Comparison of ENCODE assay signal across 8 cellular contexts in genomic region chr6:34055223-34055933, GRCh38.
DNase-seq lines count a peak whose midpoint lies in the region; ATAC-seq and TF ChIP-seq lines count a peak whose summit lies in the region.

No MANE protein-coding gene starts in this region.

- no peak overlapping the region for H3K27ac Mint-ChIP-seq in central memory CD8-positive, alpha-beta T cell (ENCODE audit: low read depth)

- ATAC-seq in central memory CD8-positive, alpha-beta T cell (replicated peaks; ENCODE audit: extremely low read depth, poor library complexity, severe bottlenecking) = peak; percentile 70
- ATAC-seq in left lobe of liver (peak; percentile 77), GM21529 (IDR thresholded peaks at IDR 0.05; ENCODE audit: unreplicated experiment) (no peak)

- no peak overlapping the region for H3K27ac ChIP-seq in 22Rv1

- TF ChIP-seq CTCF in 22Rv1 (IDR thresholded peaks at IDR 0.05) = peak; percentile 93
- TF ChIP-seq CTCF in GM12875 (IDR thresholded peaks at IDR 0.05; ENCODE audit: borderline replicate concordance, insufficient read depth, low read depth, low read length) = peak; percentile 93

- no peaks in the 10 kb centered on the region for H3K36me3 Mint-ChIP-seq in central memory CD8-positive, alpha-beta T cell (ENCODE audit: insufficient read depth)

- no peak overlapping the region for H3K4me3 ChIP-seq in GM12875 (ENCODE audit: low read depth, low read length)

- peak; percentile 14 for DNase-seq in NCI-H2196 treated with DMSO at 0.1 percent for 48 hours (lab: John Stamatoyannopoulos, UW; ENCODE audit: unreplicated experiment)
- DNase-seq in activated CD4-positive, CD25-positive, alpha-beta regulatory T cell (lab: John Stamatoyannopoulos, UW) = peak in 3 of 4 experiments; percentile 26 to 47 (median 31)
- peak; percentile 26 to 35 for DNase-seq in central memory CD8-positive, alpha-beta T cell (ENCODE audit: low spot score in 2 of 2)
- DNase-seq in left lobe of liver (ENCODE audit: low spot score) = no peak
- DNase-seq in stimulated activated CD4-positive, alpha-beta T cell treated with anti-CD3 and anti-CD28 coated beads, TNF-alpha, amount 100 ng/mL, for 24 hours (ENCODE audit: low read depth in 3 of 3) = peak; percentile 22 to 63 (median 31)

- H3K9me3 Mint-ChIP-seq in central memory CD8-positive, alpha-beta T cell = no peaks in the 10 kb centered on the region

- no peak overlapping the region for H3K4me3 Mint-ChIP-seq in central memory CD8-positive, alpha-beta T cell

- peaks cover 51% of the 10 kb centered on the region for H3K27me3 Mint-ChIP-seq in central memory CD8-positive, alpha-beta T cell

- H3K4me1 Mint-ChIP-seq in central memory CD8-positive, alpha-beta T cell = peaks cover 5% of the 10 kb centered on the region
